Comparison of ENCODE assay signal across 1 cellular context in genomic region chr10:63521389-63522128, GRCh38.
A peak's percentile ranks its signal among the peaks of the same experiment; 100 is the strongest.
TF ChIP-seq lines count a peak whose summit lies in the region.

Gene REEP3 (plus strand): TSS chr10:63521401. CDS start chr10:63521546, 145 bp downstream.

TF ChIP-seq in HepG2, 621 proteins besides CTCF, POLR2A, EP300 and RAD21 (continued from another document and continues in another):
- no peak for TF ChIP-seq ZFP90 (CRISPR knock-in tag; IDR thresholded peaks at IDR 0.05; ENCODE audit: borderline replicate concordance)
- TF ChIP-seq HOXA3 (CRISPR knock-in tag; IDR thresholded peaks at IDR 0.05): peak; percentile 23; the same call in 1 of the 2 replicates
- peak; percentile 14; the same call in 1 of the 2 replicates for TF ChIP-seq ZBTB7A (CRISPR knock-in tag; IDR thresholded peaks at IDR 0.05)
- peak; percentile 59 for TF ChIP-seq YY1 (IDR thresholded peaks at IDR 0.05; ENCODE audit: insufficient read depth, insufficient replicate concordance, low read depth, low read length)
- no peak for TF ChIP-seq NAIF1 (CRISPR knock-in tag; IDR thresholded peaks at IDR 0.05; ENCODE audit: borderline replicate concordance)
- peak; percentile 47; the same call in 1 of the 2 replicates for TF ChIP-seq ZNF205 (CRISPR knock-in tag; IDR thresholded peaks at IDR 0.05)
- peak; percentile 38; the same call in 1 of the 2 replicates for TF ChIP-seq MTA1 (CRISPR knock-in tag; IDR thresholded peaks at IDR 0.05; ENCODE audit: borderline replicate concordance)
- no peak for TF ChIP-seq HIVEP1 (CRISPR knock-in tag; IDR thresholded peaks at IDR 0.05)
- no peak; the same call in 1 of the 2 replicates for TF ChIP-seq AHR (CRISPR knock-in tag; IDR thresholded peaks at IDR 0.05)
- TF ChIP-seq ZNF737 (CRISPR knock-in tag; IDR thresholded peaks at IDR 0.05; ENCODE audit: borderline replicate concordance): peak; percentile 24; the same call in 1 of the 2 replicates
- TF ChIP-seq PCBP1 (IDR thresholded peaks at IDR 0.05; ENCODE audit: borderline replicate concordance, low read depth, low read length): 0 out of 2 replicates have a peak, but pooled peaks have one; percentile 29
- TF ChIP-seq ZBTB34 (CRISPR knock-in tag; IDR thresholded peaks at IDR 0.05): peak; percentile 49; the same call in 1 of the 2 replicates
- no peak for TF ChIP-seq ZC3H13 (CRISPR knock-in tag; IDR thresholded peaks at IDR 0.05)
- TF ChIP-seq USF2 (IDR thresholded peaks at IDR 0.05; ENCODE audit: low read depth, low read length): peak; percentile 50; the same call in 1 of the 2 replicates
- 0 out of 2 replicates have a peak, but pooled peaks have one; percentile 51 for TF ChIP-seq USF2 (CRISPR knock-in tag; IDR thresholded peaks at IDR 0.05; ENCODE audit: borderline replicate concordance)
- no peak for TF ChIP-seq ZFP37 (CRISPR knock-in tag; IDR thresholded peaks at IDR 0.05; ENCODE audit: borderline replicate concordance)
- TF ChIP-seq WIZ (CRISPR knock-in tag; IDR thresholded peaks at IDR 0.05): no peak
- no peak for TF ChIP-seq E2F1 (CRISPR knock-in tag; IDR thresholded peaks at IDR 0.05)
- 0 out of 2 replicates have a peak, but pooled peaks have one; percentile 43 for TF ChIP-seq DMAP1 (CRISPR knock-in tag; IDR thresholded peaks at IDR 0.05)
- no peak for TF ChIP-seq KIAA2018 (CRISPR knock-in tag; IDR thresholded peaks at IDR 0.05; ENCODE audit: borderline replicate concordance)
- no peak for TF ChIP-seq CENPT (CRISPR knock-in tag; IDR thresholded peaks at IDR 0.05; ENCODE audit: low read depth)
- peak; percentile 63; the same call in 1 of the 2 replicates for TF ChIP-seq ZNF446 (CRISPR knock-in tag; IDR thresholded peaks at IDR 0.05)
- no peak for TF ChIP-seq ZNF326 (CRISPR knock-in tag; IDR thresholded peaks at IDR 0.05; ENCODE audit: borderline replicate concordance)
- peak; percentile 47; the same call in 1 of the 2 replicates for TF ChIP-seq ZNF674 (CRISPR knock-in tag; IDR thresholded peaks at IDR 0.05; ENCODE audit: low read depth)
- 0 out of 2 replicates have a peak, but pooled peaks have one; percentile 39 for TF ChIP-seq SMAD1 (CRISPR knock-in tag; IDR thresholded peaks at IDR 0.05; ENCODE audit: borderline replicate concordance, low read depth)
- 0 out of 2 replicates have a peak, but pooled peaks have one; percentile 21 for TF ChIP-seq TEF (CRISPR knock-in tag; IDR thresholded peaks at IDR 0.05)
- no peak for TF ChIP-seq ZBTB40 (IDR thresholded peaks at IDR 0.05)
- TF ChIP-seq ZBTB40 (CRISPR knock-in tag; IDR thresholded peaks at IDR 0.05): 0 out of 2 replicates have a peak, but pooled peaks have one; percentile 15
- peak; percentile 33; the same call in 1 of the 2 replicates for TF ChIP-seq KDM2A (CRISPR knock-in tag; IDR thresholded peaks at IDR 0.05; ENCODE audit: borderline replicate concordance, low read depth)
- 0 out of 2 replicates have a peak, but pooled peaks have one; percentile 46 for TF ChIP-seq ZNF263 (CRISPR knock-in tag; IDR thresholded peaks at IDR 0.05)
- peak; percentile 57; the same call in 1 of the 2 replicates for TF ChIP-seq ZNF383 (CRISPR knock-in tag; IDR thresholded peaks at IDR 0.05; ENCODE audit: borderline replicate concordance)
- TF ChIP-seq U2AF1 (optimal IDR thresholded peaks at IDR 0.05; ENCODE audit: low read depth, low read length): peak; percentile 47
